17 cellular contexts compared by ENCODE assay signal in genomic region chr20:40134176-40134575, GRCh38.
DNase-seq lines count a peak whose midpoint lies in the region; ATAC-seq and TF ChIP-seq lines count a peak whose summit lies in the region.
"Had no signal": no experiment of that assay in that cellular context is flagged by ENCODE, and none has a peak within 500 bp of the region (broad histone marks: within the 10 kb centered on the region; RNA-seq: fewer than 3 reads in every experiment).

No MANE protein-coding gene starts in this region.

- no peak overlapping the region for H2AK5ac ChIP-seq in mesenchymal stem cell (ENCODE audit: low read length, severe bottlenecking)

- H2AFZ ChIP-seq in mesenchymal stem cell (ENCODE audit: low read depth, low read length) (no peak overlapping the region), neural progenitor cell (replicated peaks) (peak overlapping the region; percentile 47)

- H4K8ac ChIP-seq in mesenchymal stem cell (ENCODE audit: low read length), result no peak overlapping the region

- H3K4me2 ChIP-seq in mesenchymal stem cell (ENCODE audit: low read length, poor library complexity, severe bottlenecking) (no peak overlapping the region), neural progenitor cell (no peak overlapping the region)

- H3K79me1 ChIP-seq in mesenchymal stem cell (replicated peaks; ENCODE audit: low read length, poor library complexity, severe bottlenecking), result no peaks in the 10 kb centered on the region

- H3K18ac ChIP-seq in mesenchymal stem cell (ENCODE audit: low read depth in 1 of 2, low read length in 2 of 2), result no peak overlapping the region

- H3K27ac ChIP-seq in mesenchymal stem cell (ENCODE audit: low read length, poor library complexity, severe bottlenecking) (no peak overlapping the region), neural progenitor cell (no peak overlapping the region)

- H3K9me3 Mint-ChIP-seq in neural progenitor cell, result peaks cover 7% of the 10 kb centered on the region

- H3K4me3 Mint-ChIP-seq in neural progenitor cell, result no peak overlapping the region
- H3K4me3 Mint-ChIP-seq: B cell; CD4-positive, CD25-positive, alpha-beta regulatory T cell; CD8-positive, alpha-beta memory T cell had no signal

- H3K4ac ChIP-seq in mesenchymal stem cell (ENCODE audit: low read depth in 1 of 2, low read length in 2 of 2), result no peak overlapping the region

- H4K91ac ChIP-seq in mesenchymal stem cell (ENCODE audit: low read length), result no peak overlapping the region

- no peak overlapping the region for H2BK12ac ChIP-seq in mesenchymal stem cell (ENCODE audit: low read length in 2 of 2)

- no peaks in the 10 kb centered on the region for H4K20me1 ChIP-seq in neural progenitor cell (ENCODE audit: low read depth)

- H2BK15ac ChIP-seq in mesenchymal stem cell (ENCODE audit: low read depth, poor library complexity, severe bottlenecking), result peak overlapping the region; percentile 3

- no peaks in the 10 kb centered on the region for H3K4me1 Mint-ChIP-seq in neural progenitor cell
- H3K4me1 Mint-ChIP-seq: B cell; CD4-positive, CD25-positive, alpha-beta regulatory T cell; CD8-positive, alpha-beta memory T cell had no signal

- no peak overlapping the region for H3K9ac ChIP-seq in mesenchymal stem cell (ENCODE audit: low read length)
- H3K9ac ChIP-seq in neural progenitor cell, result no peak overlapping the region

- no peak overlapping the region for H3K14ac ChIP-seq in mesenchymal stem cell (ENCODE audit: low read length in 2 of 2)

- DNase-seq in BE2C (peak; percentile 10), SK-N-DZ (ENCODE audit: low spot score) (peak; percentile 72), mesenchymal stem cell (no peak), neural progenitor cell (ENCODE audit: low spot score) (no peak), NCI-H524 treated with DMSO at 0.1 percent for 48 hours (lab: John Stamatoyannopoulos, UW) (no peak)
- DNase-seq: C1 segment of cervical spinal cord; CD4-positive, CD25-positive, alpha-beta regulatory T cell; CD8-positive, alpha-beta memory T cell; COR-L47; DMS 273 treated with DMSO at 0.1 percent for 48 hours; GOT3; H7; IMR-90 had no signal

- H3K36me3 ChIP-seq in BE2C (no peaks in the 10 kb centered on the region), mesenchymal stem cell (ENCODE audit: control insufficient read depth in 1 of 2, insufficient read depth in 2 of 2, low read depth in 1 of 2, low read length in 2 of 2) (no peaks in the 10 kb centered on the region), neural progenitor cell (no peaks in the 10 kb centered on the region)

- TF ChIP-seq CTCF in BE2C (IDR thresholded peaks at IDR 0.05; ENCODE audit: low read depth, low read length), result no peak
- no peak for TF ChIP-seq CTCF in neural progenitor cell (IDR thresholded peaks at IDR 0.05)

- no peak overlapping the region for H3K23ac ChIP-seq in mesenchymal stem cell (ENCODE audit: low read length in 2 of 2)

- ATAC-seq in GM18858 (IDR thresholded peaks at IDR 0.05; ENCODE audit: unreplicated experiment) (no peak), GM18505 (IDR thresholded peaks at IDR 0.05; ENCODE audit: unreplicated experiment) (no peak)
- ATAC-seq: HCT116 had no signal

- WGBS in mesenchymal stem cell, result 24% methylated on average over 1 of the region's 1 CpG

- no peak overlapping the region for H2BK5ac ChIP-seq in mesenchymal stem cell (ENCODE audit: low read depth, low read length, poor library complexity, severe bottlenecking)

- TF ChIP-seq POLR2A in GM18505 (IDR thresholded peaks at IDR 0.05; ENCODE audit: borderline replicate concordance, extremely low read depth, insufficient read depth, insufficient read length), result no peak

- H3K4me3 ChIP-seq in BE2C (ENCODE audit: low read depth, low read length), result no peak overlapping the region
- H3K4me3 ChIP-seq in mesenchymal stem cell (ENCODE audit: insufficient read depth in 1 of 2, low read depth in 1 of 2, low read length in 2 of 2), result no peak overlapping the region
- no peak overlapping the region for H3K4me3 ChIP-seq in neural progenitor cell

- H3K27ac Mint-ChIP-seq in neural progenitor cell, result no peak overlapping the region
- H3K27ac Mint-ChIP-seq: B cell; CD4-positive, CD25-positive, alpha-beta regulatory T cell; CD8-positive, alpha-beta memory T cell had no signal

- H3F3A ChIP-seq in neural progenitor cell (ENCODE audit: low read depth), result no peaks in the 10 kb centered on the region

- H3K4me1 ChIP-seq in BE2C, result no peaks in the 10 kb centered on the region
- H3K4me1 ChIP-seq in mesenchymal stem cell (ENCODE audit: control insufficient read depth, insufficient read depth, low read depth, low read length), result no peaks in the 10 kb centered on the region
- H3K4me1 ChIP-seq in neural progenitor cell, result no peaks in the 10 kb centered on the region

- no peaks in the 10 kb centered on the region for H3K36me3 Mint-ChIP-seq in neural progenitor cell
- H3K36me3 Mint-ChIP-seq: CD4-positive, CD25-positive, alpha-beta regulatory T cell had no signal

- no peaks in the 10 kb centered on the region for H3K79me2 ChIP-seq in neural progenitor cell (ENCODE audit: low read depth)

- H2BK120ac ChIP-seq in mesenchymal stem cell (ENCODE audit: low read depth, low read length), result no peak overlapping the region

- no peaks in the 10 kb centered on the region for H3K27me3 ChIP-seq in BE2C
- H3K27me3 ChIP-seq in mesenchymal stem cell (ENCODE audit: control insufficient read depth in 1 of 2, insufficient read depth in 1 of 2, low read length in 2 of 2), result peaks cover 0 to 9% of the 10 kb centered on the region in 2 experiments
- no peaks in the 10 kb centered on the region for H3K27me3 ChIP-seq in neural progenitor cell

- no peaks in the 10 kb centered on the region; the same call in 1 of the 2 replicates for H3K9me3 ChIP-seq in BE2C
- no peaks in the 10 kb centered on the region for H3K9me3 ChIP-seq in mesenchymal stem cell (ENCODE audit: control insufficient read depth, low read length)
- H3K9me3 ChIP-seq in neural progenitor cell (ENCODE audit: low read depth), result no peaks in the 10 kb centered on the region

- no peaks in the 10 kb centered on the region for H3K27me3 Mint-ChIP-seq in neural progenitor cell (ENCODE audit: insufficient read depth, low read depth)
- H3K27me3 Mint-ChIP-seq: CD4-positive, CD25-positive, alpha-beta regulatory T cell had no signal

Comparison
In these comparisons a context has a peak if more than half of its experiments do, and no peak if none do; other contexts are left out.
1. DNase-seq: peak in BE2C (single experiment) and SK-N-DZ (single experiment); none in mesenchymal stem cell (single experiment), neural progenitor cell (single experiment) and NCI-H524 treated with DMSO at 0.1 percent for 48 hours (single experiment).